In genomic region chr12:47885012-47885501, GRCh38 we compare ENCODE assay signal across 12 cellular contexts. TPM values are rescaled to one million over a fixed set of nuclear protein-coding genes. Genes with fewer than 3 reads are reported as not detected.
DNase-seq lines count a peak whose midpoint lies in the region; ATAC-seq and TF ChIP-seq lines count a peak whose summit lies in the region.
"Had no signal": no experiment of that assay in that cellular context is flagged by ENCODE, and none has a peak within 500 bp of the region (broad histone marks: within the 10 kb centered on the region; RNA-seq: fewer than 3 reads in every experiment).

No MANE protein-coding gene starts in this region.

- peak overlapping the region; percentile 70 for H3K4me3 Mint-ChIP-seq in activated T-cell treated with anti-CD3 and anti-CD28 coated beads, Interleukin-2, amount 50 U/mL, for 4 hours

- ATAC-seq in GM19035 (IDR thresholded peaks at IDR 0.05; ENCODE audit: unreplicated experiment) (peak; percentile 55), HG03378 (IDR thresholded peaks at IDR 0.05; ENCODE audit: unreplicated experiment) (peak; percentile 58), lower lobe of right lung (no peak), body of pancreas (no peak)
- peak; percentile 84 to 88 for ATAC-seq in activated T-cell treated with anti-CD3 and anti-CD28 coated beads, Interleukin-2, amount 50 U/mL, for 4 hours

- no peaks in the 10 kb centered on the region for H3K36me3 ChIP-seq in lower lobe of right lung
- H3K36me3 ChIP-seq in body of pancreas (replicated peaks in 1 of 2; ENCODE audit: insufficient read depth in 1 of 2, low read depth in 2 of 2) = no peaks in the 10 kb centered on the region
- H3K36me3 ChIP-seq: thyroid gland had no signal

- peaks cover 75% of the 10 kb centered on the region for H3K4me1 Mint-ChIP-seq in activated T-cell treated with anti-CD3 and anti-CD28 coated beads, Interleukin-2, amount 50 U/mL, for 4 hours (ENCODE audit: low read depth)

- 72 to 81% methylated on average over 10 of the region's 10 CpGs for WGBS in body of pancreas, 2 donors

- H3K27me3 ChIP-seq in lower lobe of right lung (ENCODE audit: low read depth) (no peaks in the 10 kb centered on the region), body of pancreas (no peaks in the 10 kb centered on the region)
- H3K27me3 ChIP-seq: thyroid gland had no signal

- H3K9me3 ChIP-seq in lower lobe of right lung (no peaks in the 10 kb centered on the region), body of pancreas (no peaks in the 10 kb centered on the region)
- H3K9me3 ChIP-seq: thyroid gland had no signal

- H3K9me3 Mint-ChIP-seq in activated T-cell treated with anti-CD3 and anti-CD28 coated beads, Interleukin-2, amount 50 U/mL, for 4 hours = no peaks in the 10 kb centered on the region

- H3K4me3 ChIP-seq in lower lobe of right lung (no peak overlapping the region), body of pancreas (no peak overlapping the region)
- H3K4me3 ChIP-seq: thyroid gland had no signal

- peak; percentile 29 for DNase-seq in activated T-cell treated with anti-CD3 and anti-CD28 coated beads, Interleukin-2, amount 50 U/mL, for 4 hours
- DNase-seq in stimulated activated CD4-positive, alpha-beta T cell treated with anti-CD3 and anti-CD28 coated beads, TNF-alpha, amount 100 ng/mL, for 4 hours (ENCODE audit: low read depth in 3 of 3) = peak; percentile 32 to 49 (median 48)
- no peak for DNase-seq in lower lobe of right lung
- DNase-seq in SKM-1 treated with dmso at 0.1 percent for 144 hours (lab: John Stamatoyannopoulos, UW; ENCODE audit: unreplicated experiment) = no peak
- DNase-seq in ACHN = no peak
- DNase-seq in body of pancreas = no peak
- DNase-seq: caudate nucleus, NCI-H524 treated with DMSO at 0.1 percent for 48 hours, thyroid gland had no signal

- H3K27ac ChIP-seq in lower lobe of right lung = no peak overlapping the region
- no peak overlapping the region for H3K27ac ChIP-seq in body of pancreas
- H3K27ac ChIP-seq: thyroid gland had no signal

- H3K36me3 Mint-ChIP-seq in activated T-cell treated with anti-CD3 and anti-CD28 coated beads, Interleukin-2, amount 50 U/mL, for 4 hours (ENCODE audit: insufficient read depth) = peaks cover 15% of the 10 kb centered on the region

- intact Hi-C loops in lower lobe of right lung (cut with DNase I) = no loop called here
- intact Hi-C loops in body of pancreas (cut with DNase I) = no loop called here

- TF ChIP-seq CTCF in lower lobe of right lung (IDR thresholded peaks at IDR 0.05) = no peak
- no peak for TF ChIP-seq CTCF in body of pancreas (IDR thresholded peaks at IDR 0.05)

- in situ Hi-C loops in ACHN (cut with HindIII; ENCODE audit: low pct_ligation_motif_present, low pct_unique_long_range_greater_than_20kb, low sequenced_read_pairs) = no loop called here

- peaks cover 38% of the 10 kb centered on the region for H3K4me1 ChIP-seq in lower lobe of right lung
- no peaks in the 10 kb centered on the region for H3K4me1 ChIP-seq in body of pancreas

- no peaks in the 10 kb centered on the region for H3K27me3 Mint-ChIP-seq in activated T-cell treated with anti-CD3 and anti-CD28 coated beads, Interleukin-2, amount 50 U/mL, for 4 hours (ENCODE audit: low read depth)

- TF ChIP-seq POLR2A in body of pancreas (IDR thresholded peaks at IDR 0.05) = no peak

RNA-seq across cellular contexts. Expression of gene VDR, which starts 19.7 kb away (rescaled TPM):
- total RNA-seq in activated T-cell treated with anti-CD3 and anti-CD28 coated beads, Interleukin-2, amount 50 U/mL, for 4 hours = 10 to 100 TPM; 83.5 to 95.1 (median 87.3) TPM
- total RNA-seq in lower lobe of right lung (24.3 TPM), body of pancreas (1 to 10 TPM; 1.3 to 3.1 TPM)
- total RNA-seq: lung microvascular endothelial cell had no signal

Comparison
In these comparisons a context has a peak if more than half of its experiments do, and no peak if none do; other contexts are left out.
1. ATAC-seq: peak in GM19035 (single experiment), HG03378 (single experiment) and activated T-cell treated with anti-CD3 and anti-CD28 coated beads, Interleukin-2, amount 50 U/mL, for 4 hours (2 of 2); none in lower lobe of right lung (0 of 2) and body of pancreas (single experiment).
2. DNase-seq: peak in activated T-cell treated with anti-CD3 and anti-CD28 coated beads, Interleukin-2, amount 50 U/mL, for 4 hours (single experiment) and stimulated activated CD4-positive, alpha-beta T cell treated with anti-CD3 and anti-CD28 coated beads, TNF-alpha, amount 100 ng/mL, for 4 hours (3 of 3); none in lower lobe of right lung (single experiment), SKM-1 treated with dmso at 0.1 percent for 144 hours (single experiment), ACHN (single experiment) and body of pancreas (0 of 4).